8 cellular contexts compared by ENCODE assay signal in genomic region chr2:236569593-236569973, GRCh38. TPM values are rescaled to one million over a fixed set of nuclear protein-coding genes. Genes with fewer than 3 reads are reported as not detected.
DNase-seq lines count a peak whose midpoint lies in the region; ATAC-seq and TF ChIP-seq lines count a peak whose summit lies in the region.

ACKR3 (plus strand) TSS chr2:236569825; CDS start chr2:236580466, 10,641 bp downstream.

- H3K4me1 ChIP-seq in OCI-LY1 (ENCODE audit: insufficient read depth, low read length, severe bottlenecking) (no peaks in the 10 kb centered on the region), stomach smooth muscle (ENCODE audit: control insufficient read depth, insufficient read depth, low read length) (peaks cover 24% of the 10 kb centered on the region)

- peak within 1 kb of the TSS; percentile 36 for H3K4me3 ChIP-seq in OCI-LY1 (ENCODE audit: low read depth, low read length, poor library complexity, severe bottlenecking)
- peak within 1 kb of the TSS; percentile 67 for H3K4me3 ChIP-seq in fibroblast of the aortic adventitia (ENCODE audit: low read depth, low read length)
- H3K4me3 ChIP-seq in neural cell (ENCODE audit: low read length): peak within 1 kb of the TSS; percentile 63
- H3K4me3 ChIP-seq in stomach smooth muscle (ENCODE audit: low read length in 2 of 2): peak within 1 kb of the TSS; percentile 33 to 77

- no peaks in the 10 kb centered on the region for H3K79me2 ChIP-seq in OCI-LY1 (ENCODE audit: insufficient read depth, low read length)
- peaks cover 46% of the 10 kb centered on the region for H3K79me2 ChIP-seq in neural cell (replicated peaks; ENCODE audit: insufficient read depth, low read length)

- H3K9me2 ChIP-seq in OCI-LY1 (ENCODE audit: low read depth, low read length) (no peaks in the 10 kb centered on the region), neural cell (ENCODE audit: insufficient read depth, low read length) (no peaks in the 10 kb centered on the region)

- no peaks in the 10 kb centered on the region for H4K20me1 ChIP-seq in OCI-LY1 (ENCODE audit: insufficient read depth, low read length)
- no peaks in the 10 kb centered on the region for H4K20me1 ChIP-seq in neural cell (ENCODE audit: insufficient read depth)

- DNase-seq in activated T-helper 1 cell treated with Interleukin-2 at 50 U/mL for 16 hours (ENCODE audit: low read depth) (peak; percentile 52), fibroblast of the aortic adventitia (ENCODE audit: low read depth) (peak; percentile 93)

- H3K9ac ChIP-seq in OCI-LY1 (ENCODE audit: low read length): no peak within 1 kb of the TSS
- H3K9ac ChIP-seq in neural cell (ENCODE audit: low read length): peak within 1 kb of the TSS; percentile 44
- H3K9ac ChIP-seq in stomach smooth muscle (ENCODE audit: low read length in 2 of 2): peak within 1 kb of the TSS; percentile 43 to 46

- H3K27me3 ChIP-seq in OCI-LY1 (ENCODE audit: insufficient read depth, low read length) (no peaks in the 10 kb centered on the region), neural cell (ENCODE audit: insufficient read depth, low read depth, low read length) (peaks cover 13% of the 10 kb centered on the region), stomach smooth muscle (ENCODE audit: control insufficient read depth in 1 of 2, insufficient read depth in 2 of 2, low read length in 2 of 2) (peaks cover 4 to 9% of the 10 kb centered on the region in 2 donors)

- TF ChIP-seq EP300 in neural cell (conservative IDR thresholded peaks at IDR 0.05; ENCODE audit: poor library complexity, severe bottlenecking): no peak

- H3K36me3 ChIP-seq in OCI-LY1 (ENCODE audit: insufficient read depth, low read length) (no peaks in the 10 kb centered on the region), neural cell (ENCODE audit: insufficient read depth, low read length) (no peaks in the 10 kb centered on the region), stomach smooth muscle (ENCODE audit: control insufficient read depth in 2 of 2, insufficient read depth in 2 of 2, low read length in 2 of 2) (no peaks in the 10 kb centered on the region)

- H3K27ac ChIP-seq in C4-2B (peak within 1 kb of the TSS; percentile 80), OCI-LY1 (ENCODE audit: low read depth, low read length, poor library complexity, severe bottlenecking) (no peak within 1 kb of the TSS), neural cell (ENCODE audit: low read length) (no peak within 1 kb of the TSS), stomach smooth muscle (ENCODE audit: low read length) (peak within 1 kb of the TSS; percentile 69)

- no peak within 1 kb of the TSS for H2AFZ ChIP-seq in OCI-LY1 (ENCODE audit: low read length)
- no peak within 1 kb of the TSS for H2AFZ ChIP-seq in neural cell (ENCODE audit: low read depth, low read length)

- no peaks in the 10 kb centered on the region for H3F3A ChIP-seq in OCI-LY1 (ENCODE audit: insufficient read depth, low read length)
- no peaks in the 10 kb centered on the region for H3F3A ChIP-seq in neural cell (ENCODE audit: insufficient read depth, low read length, poor library complexity, severe bottlenecking)

- peak; percentile 74 for TF ChIP-seq RAD21 in neural cell (conservative IDR thresholded peaks at IDR 0.05)

- H3K9me3 ChIP-seq in OCI-LY1 (ENCODE audit: low read length): no peaks in the 10 kb centered on the region
- H3K9me3 ChIP-seq in neural cell (ENCODE audit: low read length): no peaks in the 10 kb centered on the region
- H3K9me3 ChIP-seq in stomach smooth muscle (ENCODE audit: control insufficient read depth in 2 of 2, low read length in 2 of 2): no peaks in the 10 kb centered on the region

- H3K4me2 ChIP-seq in OCI-LY1 (ENCODE audit: low read length) (peak within 1 kb of the TSS; percentile 42; the same call in 1 of the 2 replicates), neural cell (ENCODE audit: low read length) (peak within 1 kb of the TSS; percentile 38)

- TF ChIP-seq CTCF in C4-2B (conservative IDR thresholded peaks at IDR 0.05) (peak; percentile 71), OCI-LY1 (IDR thresholded peaks at IDR 0.05; ENCODE audit: low read length) (peak; percentile 39), fibroblast of the aortic adventitia (IDR thresholded peaks at IDR 0.05; ENCODE audit: insufficient read depth, low read length) (peak; percentile 54), neural cell (IDR thresholded peaks at IDR 0.05; ENCODE audit: poor library complexity, severe bottlenecking) (peak; percentile 79)

- ATAC-seq in GM19328 (IDR thresholded peaks at IDR 0.05; ENCODE audit: unreplicated experiment) (peak; percentile 78), HG03457 (IDR thresholded peaks at IDR 0.05; ENCODE audit: unreplicated experiment) (peak; percentile 74)

TF ChIP-seq in neural cell, 6 proteins besides CTCF, POLR2A, EP300 and RAD21:
- TF ChIP-seq TAF1 (IDR thresholded peaks at IDR 0.05; ENCODE audit: low read depth) (no peak), REST (IDR thresholded peaks at IDR 0.05; ENCODE audit: borderline replicate concordance) (no peak), MXI1 (conservative IDR thresholded peaks at IDR 0.05; ENCODE audit: poor library complexity, severe bottlenecking) (no peak), SMC3 (conservative IDR thresholded peaks at IDR 0.05; ENCODE audit: poor library complexity) (peak; percentile 75), EZH2 (IDR thresholded peaks at IDR 0.05; ENCODE audit: borderline replicate concordance, insufficient read depth, low read length, poor library complexity, severe bottlenecking) (no peak)

RNA-seq across cellular contexts. Expression of gene ACKR3, which starts in this region (rescaled TPM):
- total RNA-seq in fibroblast of the aortic adventitia (ENCODE audit: low replicate concordance): 0.72 and 2.0 TPM in 2 replicates
- polyA plus RNA-seq in neural cell: 0.74 and 1.7 TPM in 2 replicates
- polyA minus RNA-seq in neural cell: 1.9 and 2.1 TPM in 2 replicates

Comparison
In these comparisons a context has a peak if more than half of its experiments do, and no peak if none do; other contexts are left out.
1. H3K27ac ChIP-seq: peak in C4-2B (single experiment) and stomach smooth muscle (single experiment); none in OCI-LY1 (single experiment) and neural cell (single experiment).
2. Peak in every context shown above with its lines, with median percentiles within 50 percentile points of each other: CTCF ChIP-seq and H3K4me3 ChIP-seq.